ENCODE assay signal across 10 cellular contexts in genomic region chr17:180380-181212, GRCh38. TPM values are rescaled to one million over a fixed set of nuclear protein-coding genes. Genes with fewer than 3 reads are reported as not detected.
A peak's percentile ranks its signal among the peaks of the same experiment; 100 is the strongest.
DNase-seq lines count a peak whose midpoint lies in the region; ATAC-seq and TF ChIP-seq lines count a peak whose summit lies in the region.
"Had no signal": no experiment of that assay in that cellular context is flagged by ENCODE, and none has a peak within 500 bp of the region (broad histone marks: within the 10 kb centered on the region; RNA-seq: fewer than 3 reads in every experiment).

No MANE protein-coding gene starts in this region.

- H3K36me3 Mint-ChIP-seq in MCF 10A (ENCODE audit: insufficient read depth, unreplicated experiment): no peaks in the 10 kb centered on the region
- H3K36me3 Mint-ChIP-seq in glutamatergic neuron (ENCODE audit: unreplicated experiment): no peaks in the 10 kb centered on the region
- H3K36me3 Mint-ChIP-seq in mesothelial cell of epicardium: peaks cover 4% of the 10 kb centered on the region

- H3K27ac Mint-ChIP-seq in MCF 10A (ENCODE audit: low read depth, unreplicated experiment): no peak overlapping the region
- H3K27ac Mint-ChIP-seq in glutamatergic neuron (ENCODE audit: unreplicated experiment): no peak overlapping the region
- H3K27ac Mint-ChIP-seq in mesothelial cell of epicardium: no peak overlapping the region

- WGBS in upper lobe of left lung, 2 donors: 3% methylated on average over 51 of the region's 109 CpGs; no CpG with 5 or more reads in 1 of the 2 donors

- H3K4me1 Mint-ChIP-seq in MCF 10A (ENCODE audit: insufficient read depth, unreplicated experiment) (peaks cover 2% of the 10 kb centered on the region), glutamatergic neuron (ENCODE audit: low read depth, unreplicated experiment) (peaks cover 30% of the 10 kb centered on the region), mesothelial cell of epicardium (peaks cover 29% of the 10 kb centered on the region)

- no peaks in the 10 kb centered on the region for H3K9me3 ChIP-seq in breast epithelium
- H3K9me3 ChIP-seq in upper lobe of left lung: no peaks in the 10 kb centered on the region

- CTCF ChIA-PET in MCF 10A (lab: Yijun Ruan, JAX): no interaction called here

- peak overlapping the region; percentile 29 to 50 for H3K27ac ChIP-seq in breast epithelium
- peak overlapping the region in 3 of 4 donors; percentile 62 to 80 (median 70) for H3K27ac ChIP-seq in upper lobe of left lung

- POLR2A ChIA-PET in MCF 10A (lab: Yijun Ruan, JAX): no interaction called here

- DNase-seq in breast epithelium (ENCODE audit: low spot score in 2 of 2) (no peak), MCF 10A (ENCODE audit: unreplicated experiment) (no peak), glutamatergic neuron (peak; percentile 62), mesothelial cell of epicardium (ENCODE audit: low spot score in 2 of 2, unreplicated experiment in 2 of 2) (peak in 1 of 2 experiments; percentile 64), upper lobe of left lung (peak in 1 of 2 donors; percentile 85), GM13977 (ENCODE audit: low spot score) (no peak), NCI-H2029 (lab: John Stamatoyannopoulos, UW) (no peak)
- DNase-seq: AML-193, Karpas-422 had no signal

- H3K4me1 ChIP-seq in breast epithelium (no peaks in the 10 kb centered on the region), upper lobe of left lung (peaks cover 20 to 41% (median 23%) of the 10 kb centered on the region in 4 donors)

- ATAC-seq in upper lobe of left lung (ENCODE audit: low FRiP score in 2 of 2) (peak in 1 of 2 donors; percentile 22), HG03432 (IDR thresholded peaks at IDR 0.05; ENCODE audit: unreplicated experiment) (no peak)

- H3K36me3 ChIP-seq in breast epithelium (no peaks in the 10 kb centered on the region), upper lobe of left lung (no peaks in the 10 kb centered on the region)

- H3K27me3 Mint-ChIP-seq in MCF 10A (ENCODE audit: insufficient read depth, unreplicated experiment): peaks cover 11% of the 10 kb centered on the region
- peaks cover 12% of the 10 kb centered on the region for H3K27me3 Mint-ChIP-seq in glutamatergic neuron (ENCODE audit: unreplicated experiment)
- peaks cover 58% of the 10 kb centered on the region for H3K27me3 Mint-ChIP-seq in mesothelial cell of epicardium (ENCODE audit: low read depth)

- H3K27me3 ChIP-seq in breast epithelium (peaks cover 8 to 17% of the 10 kb centered on the region in 2 donors), upper lobe of left lung (peaks cover 2 to 20% (median 12%) of the 10 kb centered on the region in 4 donors)

- H3K9me3 Mint-ChIP-seq in MCF 10A (ENCODE audit: unreplicated experiment) (no peaks in the 10 kb centered on the region), glutamatergic neuron (ENCODE audit: unreplicated experiment) (peaks cover 20% of the 10 kb centered on the region), mesothelial cell of epicardium (no peaks in the 10 kb centered on the region)

- TF ChIP-seq EP300 in upper lobe of left lung (IDR thresholded peaks at IDR 0.05): no peak

- H3K4me3 ChIP-seq in breast epithelium (peak overlapping the region; percentile 49 to 73 (median 51)), upper lobe of left lung (peak overlapping the region; percentile 10 to 56 (median 46))

- in situ Hi-C loops in GM13977 (cut with MboI; ENCODE audit: low pct_unique_long_range_greater_than_20kb, low sequenced_read_pairs, unreplicated experiment): no loop called here

- intact Hi-C loops in breast epithelium (cut with DNase I; ENCODE audit: low total_unique reads): no loop called here
- intact Hi-C loops in MCF 10A (cut with micrococcal nuclease): no loop called here

- no TSS peak for BruUV-seq in MCF 10A (replicated peaks; lab: Mats Ljungman, UMichigan)

- TF ChIP-seq CTCF in breast epithelium (IDR thresholded peaks at IDR 0.05) (no peak), MCF 10A (IDR thresholded peaks at IDR 0.05; ENCODE audit: unreplicated experiment) (no peak), glutamatergic neuron (IDR thresholded peaks at IDR 0.05; ENCODE audit: partially characterized antibody, unreplicated experiment) (no peak), mesothelial cell of epicardium (IDR thresholded peaks at IDR 0.05; ENCODE audit: unreplicated experiment) (no peak), upper lobe of left lung (IDR thresholded peaks at IDR 0.05) (no peak), GM13977 (IDR thresholded peaks at IDR 0.05; ENCODE audit: extremely low read depth, insufficient read depth, missing control alignments) (no peak)

- TF ChIP-seq POLR2A in breast epithelium (IDR thresholded peaks at IDR 0.05): no peak
- no peak for TF ChIP-seq POLR2A in upper lobe of left lung (IDR thresholded peaks at IDR 0.05)

- H3K4me3 Mint-ChIP-seq in MCF 10A (ENCODE audit: unreplicated experiment): no peak overlapping the region
- no peak overlapping the region for H3K4me3 Mint-ChIP-seq in glutamatergic neuron (ENCODE audit: unreplicated experiment)
- peak overlapping the region; percentile 69 for H3K4me3 Mint-ChIP-seq in mesothelial cell of epicardium

RNA-seq across cellular contexts. Expression of gene DOC2B, which starts 0.9 kb away (rescaled TPM):
- total RNA-seq in breast epithelium (10 to 100 TPM in 1 of 3 donors, 1 to 10 TPM in 2; 5.9 to 22.9 (median 6.7) TPM), MCF 10A (2022) (not detected in 2 replicates), glutamatergic neuron (ENCODE audit: unreplicated experiment) (109 TPM), mesothelial cell of epicardium (55.3 to 60.2 TPM (median 59.6 TPM) in 3 replicates), upper lobe of left lung (10 to 100 TPM in 1 of 6 donors, 1 to 10 TPM in 5; 1.0 to 10.2 (median 4.4) TPM)

RNA-seq across cellular contexts. Expression of gene SCGB1C2, which starts 43.2 kb away (rescaled TPM):
- not detected for total RNA-seq in breast epithelium
- not detected in 2 replicates for total RNA-seq in MCF 10A (2022)
- total RNA-seq in glutamatergic neuron (ENCODE audit: unreplicated experiment): not detected
- not detected in 3 replicates for total RNA-seq in mesothelial cell of epicardium
- not detected for total RNA-seq in upper lobe of left lung
